ENCODE assay signal across 10 cellular contexts in genomic region chr5:95631265-95631957, GRCh38. TPM values are rescaled to one million over a fixed set of nuclear protein-coding genes. Genes with fewer than 3 reads are reported as not detected.
A peak's percentile ranks its signal among the peaks of the same experiment; 100 is the strongest.
DNase-seq lines count a peak whose midpoint lies in the region; ATAC-seq, FAIRE-seq and TF ChIP-seq lines count a peak whose summit lies in the region.
"Had no signal": no experiment of that assay in that cellular context is flagged by ENCODE, and none has a peak within 500 bp of the region (broad histone marks: within the 10 kb centered on the region; RNA-seq: fewer than 3 reads in every experiment).

No MANE protein-coding gene starts in this region.

- WGBS in A549 (ENCODE audit: missing lambda C conversion rate): 23% methylated on average over 2 of the region's 2 CpGs
- WGBS in tibial nerve, 2 donors: 66 to 76% methylated on average over 2 of the region's 2 CpGs

- H3K9ac ChIP-seq in MM.1S (ENCODE audit: low read length): no peak overlapping the region

- TF ChIP-seq POLR2A in A549 (IDR thresholded peaks at IDR 0.05; ENCODE audit: low read length): no peak
- TF ChIP-seq POLR2A in tibial nerve (IDR thresholded peaks at IDR 0.05): no peak

- TF ChIP-seq CTCF in A549 (IDR thresholded peaks at IDR 0.05) (no peak), MM.1S (IDR thresholded peaks at IDR 0.05; ENCODE audit: low read length) (no peak), tibial nerve (IDR thresholded peaks at IDR 0.05) (no peak)

- H3K9me2 ChIP-seq in MM.1S (replicated peaks; ENCODE audit: insufficient read depth, low read length): no peaks in the 10 kb centered on the region

- no peak for TF ChIP-seq EP300 in A549 (IDR thresholded peaks at IDR 0.05)
- no peak for TF ChIP-seq EP300 in tibial nerve (IDR thresholded peaks at IDR 0.05)

- CTCF ChIA-PET in A549 (lab: Yijun Ruan, JAX): interaction anchor here (0.8 to 1.5 kb wide), 7 partner anchors 8 to 971 kb away, joined by 3 to 6 read pairs (median 3); no protein-coding TSS in a partner anchor

- no peak for TF ChIP-seq RAD21 in A549 (conservative IDR thresholded peaks at IDR 0.05 in 1 of 2, IDR thresholded peaks at IDR 0.05 in 1 of 2)

- H3K27me3 ChIP-seq in MM.1S (replicated peaks; ENCODE audit: insufficient read depth, low read length) (no peaks in the 10 kb centered on the region), tibial nerve (no peaks in the 10 kb centered on the region)
- H3K27me3 ChIP-seq: heart left ventricle had no signal

- no peaks in the 10 kb centered on the region for H3K9me3 ChIP-seq in A549
- H3K9me3 ChIP-seq in MM.1S (replicated peaks; ENCODE audit: insufficient read depth, low read length): no peaks in the 10 kb centered on the region
- no peaks in the 10 kb centered on the region for H3K9me3 ChIP-seq in tibial nerve
- H3K9me3 ChIP-seq: heart left ventricle had no signal

- H2AFZ ChIP-seq in MM.1S (ENCODE audit: low read length): peak overlapping the region; percentile 22; the same call in 1 of the 2 replicates

- FAIRE-seq in A549 (lab: Jason Lieb, UNC): no peak

- no peaks in the 10 kb centered on the region for H3K79me2 ChIP-seq in MM.1S (ENCODE audit: low read length)

- no peaks in the 10 kb centered on the region for H3F3A ChIP-seq in MM.1S (ENCODE audit: insufficient read depth, low read length)

- POLR2A ChIA-PET in A549 (lab: Yijun Ruan, JAX): interaction anchor here (0.8 kb wide), 1 partner anchor 15 kb away, joined by 7 read pairs; the partner anchor contains the start of gene RFESD

- H3K36me3 ChIP-seq in MM.1S (replicated peaks; ENCODE audit: insufficient read depth, low read length) (no peaks in the 10 kb centered on the region), tibial nerve (no peaks in the 10 kb centered on the region)
- H3K36me3 ChIP-seq: heart left ventricle had no signal

- H3K4me1 ChIP-seq in A549 (peaks cover 14% of the 10 kb centered on the region; the same call in 2 of the 3 replicates), MM.1S (ENCODE audit: low read length) (peaks cover 5% of the 10 kb centered on the region; the same call in 1 of the 2 replicates), tibial nerve (peaks cover 0 to 16% (median 2%) of the 10 kb centered on the region in 4 donors)

- no peaks in the 10 kb centered on the region for H4K20me1 ChIP-seq in MM.1S (ENCODE audit: insufficient read depth, low read length)

- H3K4me2 ChIP-seq in A549 (peak overlapping the region; percentile 33), MM.1S (ENCODE audit: low read depth, low read length) (no peak overlapping the region)

- H3K27ac ChIP-seq in A549 (no peak overlapping the region), MM.1S (ENCODE audit: low read length) (no peak overlapping the region), tibial nerve (no peak overlapping the region)

- no peak overlapping the region for H3K4me3 ChIP-seq in A549
- H3K4me3 ChIP-seq in MM.1S (ENCODE audit: low read length): no peak overlapping the region
- no peak overlapping the region for H3K4me3 ChIP-seq in tibial nerve
- H3K4me3 ChIP-seq: heart left ventricle had no signal

- no peak for DNase-seq in A549 (ENCODE audit: low read depth in 1 of 2, low spot score in 1 of 2)
- DNase-seq in MM.1S: no peak
- peak; percentile 68 for DNase-seq in dermis blood vessel endothelial cell
- no peak for DNase-seq in KG1 (lab: John Stamatoyannopoulos, UW)
- no peak for DNase-seq in stimulated activated naive CD4-positive, alpha-beta T cell (lab: John Stamatoyannopoulos, UW)
- no peak for DNase-seq in tibial nerve (ENCODE audit: low spot score in 2 of 2)
- DNase-seq in NCI-H748 (lab: John Stamatoyannopoulos, UW; ENCODE audit: unreplicated experiment): no peak
- DNase-seq: heart left ventricle had no signal

- ATAC-seq in A549: peak; percentile 20 to 41; a peak in 4 of 6 replicates
- peak; percentile 18 for ATAC-seq in GM18511 (IDR thresholded peaks at IDR 0.05; ENCODE audit: unreplicated experiment)

TF ChIP-seq in A549, 52 proteins besides CTCF, POLR2A, EP300 and RAD21:
- no peak for TF ChIP-seq CEBPB (IDR thresholded peaks at IDR 0.05)
- TF ChIP-seq CHD2 (IDR thresholded peaks at IDR 0.05; ENCODE audit: low read length, partially characterized antibody): no peak
- no peak for TF ChIP-seq BCL3 (IDR thresholded peaks at IDR 0.05)
- TF ChIP-seq NPAS2 (CRISPR knock-in tag; IDR thresholded peaks at IDR 0.05; ENCODE audit: borderline replicate concordance): no peak
- no peak for TF ChIP-seq HEYL (CRISPR knock-in tag; IDR thresholded peaks at IDR 0.05)
- no peak for TF ChIP-seq MAFK (IDR thresholded peaks at IDR 0.05; ENCODE audit: partially characterized antibody)
- TF ChIP-seq, protein P1, sequence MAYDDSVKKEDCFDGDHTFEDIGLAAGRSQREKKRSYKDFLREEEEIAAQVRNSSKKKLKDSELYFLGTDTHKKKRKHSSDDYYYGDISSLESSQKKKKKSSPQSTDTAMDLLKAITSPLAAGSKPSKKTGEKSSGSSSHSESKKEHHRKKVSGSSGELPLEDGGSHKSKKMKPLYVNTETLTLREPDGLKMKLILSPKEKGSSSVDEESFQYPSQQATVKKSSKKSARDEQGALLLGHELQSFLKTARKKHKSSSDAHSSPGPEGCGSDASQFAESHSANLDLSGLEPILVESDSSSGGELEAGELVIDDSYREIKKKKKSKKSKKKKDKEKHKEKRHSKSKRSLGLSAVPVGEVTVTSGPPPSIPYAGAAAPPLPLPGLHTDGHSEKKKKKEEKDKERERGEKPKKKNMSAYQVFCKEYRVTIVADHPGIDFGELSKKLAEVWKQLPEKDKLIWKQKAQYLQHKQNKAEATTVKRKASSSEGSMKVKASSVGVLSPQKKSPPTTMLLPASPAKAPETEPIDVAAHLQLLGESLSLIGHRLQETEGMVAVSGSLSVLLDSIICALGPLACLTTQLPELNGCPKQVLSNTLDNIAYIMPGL (CRISPR knock-in tag; IDR thresholded peaks at IDR 0.05; ENCODE audit: borderline replicate concordance): no peak
- TF ChIP-seq KDM5A (IDR thresholded peaks at IDR 0.05): no peak
- TF ChIP-seq SMC3 (IDR thresholded peaks at IDR 0.05): no peak
- TF ChIP-seq TP53 (CRISPR knock-in tag; IDR thresholded peaks at IDR 0.05): no peak
- TF ChIP-seq CBX2 (IDR thresholded peaks at IDR 0.05; ENCODE audit: borderline replicate concordance, low read depth): no peak
- no peak for TF ChIP-seq ZSCAN20 (CRISPR knock-in tag; IDR thresholded peaks at IDR 0.05)
- no peak for TF ChIP-seq JUNB (IDR thresholded peaks at IDR 0.05)
- TF ChIP-seq FOSB (CRISPR knock-in tag; IDR thresholded peaks at IDR 0.05): no peak
- no peak for TF ChIP-seq SREBF2 (IDR thresholded peaks at IDR 0.05)
- no peak for TF ChIP-seq RFX5 (IDR thresholded peaks at IDR 0.05)
- no peak for TF ChIP-seq FOSL2 (IDR thresholded peaks at IDR 0.05)
- TF ChIP-seq FOSL2 (CRISPR knock-in tag; IDR thresholded peaks at IDR 0.05): no peak
- no peak for TF ChIP-seq HOXB13 (CRISPR knock-in tag; IDR thresholded peaks at IDR 0.05; ENCODE audit: low read depth)

RNA-seq across cellular contexts. Expression of gene GPR150, which starts 11.5 kb away (rescaled TPM):
- 0.13 and 0.15 TPM in 2 replicates for polyA plus RNA-seq in A549 (2011; rRNA removed)
- 0.12 and 0.14 TPM in 2 replicates for polyA plus RNA-seq in A549 (2012; cell fraction: cytosol; rRNA removed)
- 0.26 and 0.29 TPM in 2 replicates for polyA plus RNA-seq in A549 (2012; cell fraction: nucleus; rRNA removed)
- 0.05 to 0.13 TPM in 2 of 3 replicates, not detected in the other for polyA plus RNA-seq in A549 (2017; fragmentation: RNase III; extraction: RNeasy Plus Mini Kit Qiagen cat#74134 plus additional on column Dnase treatment)
- polyA minus RNA-seq in A549 (2011; rRNA and poly(A)+ RNA removed): 0.08 TPM in 1 of 2 replicates, not detected in the other
- total RNA-seq in dermis blood vessel endothelial cell: 0.05 and 0.17 TPM in 2 replicates
- total RNA-seq in tibial nerve: 1 to 10 TPM in 3 of 4 donors, under 1 TPM in 1; 0.44 to 3.1 (median 2.7) TPM
- total RNA-seq: HT-29 had no signal

RNA-seq across cellular contexts. Expression of gene RFESD, which starts 15.2 kb away (rescaled TPM):
- polyA plus RNA-seq in A549 (2011; rRNA removed): 4.8 and 5.4 TPM in 2 replicates
- polyA plus RNA-seq in A549 (2012; cell fraction: cytosol; rRNA removed): 0.96 and 1.0 TPM in 2 replicates
- polyA plus RNA-seq in A549 (2012; cell fraction: nucleus; rRNA removed): 0.34 and 0.35 TPM in 2 replicates
- polyA plus RNA-seq in A549 (2017; fragmentation: RNase III; extraction: RNeasy Plus Mini Kit Qiagen cat#74134 plus additional on column Dnase treatment): 1.6 to 2.1 TPM (median 2.0 TPM) in 3 replicates
- polyA minus RNA-seq in A549 (2011; rRNA and poly(A)+ RNA removed): 0.97 and 1.8 TPM in 2 replicates
- total RNA-seq in dermis blood vessel endothelial cell: 0.34 and 0.70 TPM in 2 replicates
- 1 to 10 TPM in 3 of 4 donors, under 1 TPM in 1; 0.98 to 2.1 (median 1.3) TPM for total RNA-seq in tibial nerve

RNA-seq across cellular contexts. Expression of gene SPATA9, which starts 51.4 kb away (rescaled TPM):
- 0.15 and 0.16 TPM in 2 replicates for polyA plus RNA-seq in A549 (2011; rRNA removed)
- polyA plus RNA-seq in A549 (2012; cell fraction: cytosol; rRNA removed): not detected in 2 replicates
- polyA plus RNA-seq in A549 (2012; cell fraction: nucleus; rRNA removed): not detected in 2 replicates
- not detected in 3 replicates for polyA plus RNA-seq in A549 (2017; fragmentation: RNase III; extraction: RNeasy Plus Mini Kit Qiagen cat#74134 plus additional on column Dnase treatment)
- not detected in 2 replicates for polyA minus RNA-seq in A549 (2011; rRNA and poly(A)+ RNA removed)
- not detected in 2 replicates for total RNA-seq in dermis blood vessel endothelial cell
- total RNA-seq in tibial nerve: 1 to 10 TPM in 1 of 4 donors, not detected in 3; 1.2 TPM
- total RNA-seq: HT-29 had no signal
